Comparison of ENCODE assay signal across 11 cellular contexts in the genomic region with DNA sequence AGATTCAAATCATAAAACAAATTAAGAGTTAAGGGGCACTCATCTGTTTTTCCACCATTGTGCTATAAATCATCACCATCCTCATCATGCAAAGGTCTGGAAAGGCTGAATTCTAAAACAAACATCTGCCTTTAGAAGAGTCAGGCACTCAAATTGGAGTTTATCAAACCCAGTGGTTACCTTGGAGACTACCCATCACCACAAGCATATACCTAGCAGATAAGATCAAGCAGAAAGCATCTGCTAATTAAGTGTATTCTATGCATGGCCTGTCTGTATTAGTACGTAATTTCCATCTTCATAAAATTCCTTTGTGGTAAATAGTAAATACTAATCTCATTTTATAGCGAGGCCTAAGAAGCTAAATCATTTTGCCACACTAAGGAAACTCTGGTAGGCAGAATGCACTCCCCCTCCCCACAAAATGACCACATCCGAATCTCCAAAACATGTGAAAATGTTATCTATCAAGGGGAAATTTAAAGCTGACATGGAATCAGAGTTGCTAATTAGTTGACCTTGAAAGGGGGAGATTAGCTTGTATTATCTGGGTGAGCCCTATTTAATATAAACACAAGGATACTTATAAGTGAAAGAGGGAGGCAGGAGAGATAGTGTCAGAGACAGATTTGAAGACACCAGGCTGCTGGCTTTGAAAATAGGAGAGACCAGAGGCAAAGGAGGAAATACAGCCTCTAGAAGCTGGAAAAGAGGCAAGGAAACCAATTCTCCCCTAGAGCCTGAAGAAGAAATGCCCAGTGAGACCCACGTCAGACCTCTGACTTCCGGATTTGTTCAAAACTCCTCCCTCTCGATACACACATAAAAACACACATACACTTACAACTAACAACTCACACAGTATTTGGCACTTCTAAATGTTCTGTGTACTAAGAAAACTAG. TPM values are rescaled to one million over a fixed set of nuclear protein-coding genes. Genes with fewer than 3 reads are reported as not detected.
A peak's percentile ranks its signal among the peaks of the same experiment; 100 is the strongest.
DNase-seq lines count a peak whose midpoint lies in the region; ATAC-seq, FAIRE-seq and TF ChIP-seq lines count a peak whose summit lies in the region.
"Had no signal": no experiment of that assay in that cellular context is flagged by ENCODE, and none has a peak within 500 bp of the region (broad histone marks: within the 10 kb centered on the region; RNA-seq: fewer than 3 reads in every experiment).

No MANE protein-coding gene starts in this region.

- H3K4me1 ChIP-seq in K562 (replicated peaks in 1 of 2; ENCODE audit: control insufficient read depth in 2 of 2, insufficient read depth in 2 of 2, low read length in 2 of 2), result no peaks in the 10 kb centered on the region; a peak in 2 of 5 replicates

- H3K36me3 ChIP-seq in K562 (ENCODE audit: control insufficient read depth, insufficient read depth, low read length), result peaks cover 11% of the 10 kb centered on the region; the same call in 1 of the 3 replicates
- H3K36me3 ChIP-seq: thoracic aorta had no signal

- no TSS peak for BruUV-seq in K562 (replicated peaks; lab: Mats Ljungman, UMichigan)

- DNase-seq in NCI-H2081 (lab: John Stamatoyannopoulos, UW) (peak; percentile 13 to 25), NCI-H2081 treated with DMSO at 0.1 percent for 48 hours (lab: John Stamatoyannopoulos, UW) (no peak), NCI-H774 (lab: John Stamatoyannopoulos, UW) (peak; percentile 25), K562 (ENCODE audit: extremely low read depth in 1 of 4, low spot score in 3 of 4) (no peak), nephron progenitor cell (no peak), iPS-NIHi11 (ENCODE audit: low spot score) (no peak), Ammon's horn (ENCODE audit: low spot score) (no peak), NCI-H510A treated with DMSO at 0.1 percent for 48 hours (lab: John Stamatoyannopoulos, UW) (no peak)
- DNase-seq: ACHN had no signal

- no peaks in the 10 kb centered on the region for H3K4me1 Mint-ChIP-seq in nephron progenitor cell

- ATAC-seq in K562, result peak; percentile 15; the same call in 1 of the 3 replicates

- H3K4me2 ChIP-seq in K562 (ENCODE audit: insufficient read depth, low read length), result no peak overlapping the region

- H3K4me3 Mint-ChIP-seq in nephron progenitor cell, result no peak overlapping the region

- no peak for TF ChIP-seq EP300 in K562 (IDR thresholded peaks at IDR 0.05; ENCODE audit: low read length)

- H3K79me2 ChIP-seq in K562 (ENCODE audit: control insufficient read depth, insufficient read depth, low read length), result peaks cover 78% of the 10 kb centered on the region

- H3K9me3 Mint-ChIP-seq in nephron progenitor cell, result peaks cover 35% of the 10 kb centered on the region

- peaks cover 10% of the 10 kb centered on the region; the same call in 1 of the 2 replicates for H4K20me1 ChIP-seq in K562 (replicated peaks; ENCODE audit: control insufficient read depth, insufficient read depth, low read length)

- POLR2A ChIA-PET in K562 (lab: Yijun Ruan, JAX), result interaction anchor here (0.6 to 3.6 kb wide), 9 partner anchors 9 to 654 kb away, joined by 3 to 12 read pairs (median 4); partner anchors contain the start of genes ARID4B and GGPS1

- FAIRE-seq in K562 (lab: Jason Lieb, UNC), result no peak

- peak overlapping the region; percentile 52; the same call in 1 of the 3 replicates for H3K27ac ChIP-seq in K562 (ENCODE audit: extremely low read depth, low read depth, low read length)
- H3K27ac ChIP-seq: parathyroid adenoma, thoracic aorta had no signal

- H3K27me3 Mint-ChIP-seq in nephron progenitor cell (ENCODE audit: low read depth, poor library complexity), result no peaks in the 10 kb centered on the region

- CTCF ChIA-PET in K562 (lab: Yijun Ruan, JAX; ENCODE audit: low intra/inter-chr PET ratio), result no interaction called here

- no peaks in the 10 kb centered on the region for H3K9me1 ChIP-seq in K562 (ENCODE audit: control insufficient read depth, insufficient read depth, low read length)

- no peak for TF ChIP-seq CTCF in K562 (IDR thresholded peaks at IDR 0.05 in 2 of 3, conservative IDR thresholded peaks at IDR 0.05 in 1 of 3; ENCODE audit: insufficient read depth in 2 of 3, low read depth in 1 of 3, low read length in 3 of 3)
- TF ChIP-seq CTCF in nephron progenitor cell (IDR thresholded peaks at IDR 0.05), result no peak

- intact Hi-C loops in K562 (cut with micrococcal nuclease), result no loop called here

- H3K27me3 ChIP-seq in K562 (ENCODE audit: control insufficient read depth in 2 of 2, insufficient read depth in 2 of 2, low read length in 2 of 2), result no peaks in the 10 kb centered on the region

- no peak for TF ChIP-seq RAD21 in K562 (CRISPR knock-in tag; conservative IDR thresholded peaks at IDR 0.05 in 1 of 2, IDR thresholded peaks at IDR 0.05 in 1 of 2)

- no peak for TF ChIP-seq POLR2A in K562 (conservative IDR thresholded peaks at IDR 0.05)

- peaks cover 57% of the 10 kb centered on the region for H3K36me3 Mint-ChIP-seq in nephron progenitor cell (ENCODE audit: low read depth)

- 63% methylated on average over 6 of the region's 6 CpGs for WGBS in K562 (ENCODE audit: insufficient coverage, low coverage, missing lambda C conversion rate)

- H3K9me3 ChIP-seq in K562 (replicated peaks; ENCODE audit: control insufficient read depth, insufficient read depth, low read depth, low read length), result no peaks in the 10 kb centered on the region
- H3K9me3 ChIP-seq: thoracic aorta had no signal

- in situ Hi-C loops in K562 (cut with MboI), result no loop called here

- H3K27ac Mint-ChIP-seq in nephron progenitor cell, result peak overlapping the region; percentile 73

- H2AFZ ChIP-seq in K562 (ENCODE audit: low read depth, low read length), result no peak overlapping the region
- H2AFZ ChIP-seq: parathyroid adenoma had no signal

- no peak overlapping the region for H3K4me3 ChIP-seq in K562
- H3K4me3 ChIP-seq: thoracic aorta had no signal

- H3K9ac ChIP-seq in K562 (ENCODE audit: insufficient read depth in 1 of 2, low read depth in 2 of 2, low read length in 2 of 2), result no peak overlapping the region
- H3K9ac ChIP-seq: parathyroid adenoma had no signal

TF ChIP-seq in K562, 482 proteins besides CTCF, POLR2A, EP300 and RAD21 (continues in another document):
- 0 out of 4 replicates have a peak, but pooled peaks of 1 of the 2 experiments have one; percentile 2 for TF ChIP-seq RCOR1 (IDR thresholded peaks at IDR 0.05; ENCODE audit: borderline replicate concordance in 1 of 2, low read depth in 2 of 2, low read length in 2 of 2)
- no peak for TF ChIP-seq POLR3G (IDR thresholded peaks at IDR 0.05; ENCODE audit: extremely low read depth, insufficient read length, insufficient replicate concordance)
- TF ChIP-seq RFX1 (IDR thresholded peaks at IDR 0.05), result peak; percentile 57
- no peak for TF ChIP-seq MEF2A (IDR thresholded peaks at IDR 0.05; ENCODE audit: control insufficient read depth, low read depth, low read length)
- TF ChIP-seq ZNF699 (CRISPR knock-in tag; IDR thresholded peaks at IDR 0.05; ENCODE audit: insufficient replicate concordance), result no peak
- no peak for TF ChIP-seq CHD1 (IDR thresholded peaks at IDR 0.05; ENCODE audit: low read length)

RNA-seq across cellular contexts. Expression of gene ARID4B, which starts 23.2 kb away (rescaled TPM):
- total RNA-seq in K562 (2011; cell fraction: chromatin; rRNA removed; ENCODE audit: low replicate concordance), result 87.6 and 197 TPM in 2 replicates
- 58.9 and 75.1 TPM in 2 replicates for total RNA-seq in K562 (2011; cell fraction: nucleolus; rRNA removed)
- 72.0 and 86.5 TPM in 2 replicates for total RNA-seq in K562 (2011; cell fraction: nucleoplasm; rRNA removed)
- total RNA-seq in K562 (2014; rRNA removed) (23.6 and 37.2 TPM in 2 replicates), K562 (2014; rRNA removed; fragmentation: Illumina TruSeq; extraction: Trizol) (37.9 and 42.9 TPM in 2 replicates), K562 (2015; rRNA removed; fragmentation: Illumina TruSeq; extraction: Trizol) (33.3 and 38.9 TPM in 2 replicates), K562 (2021) (24.2 and 24.4 TPM in 2 replicates)
- polyA plus RNA-seq in K562 (2011; rRNA removed) (12.3 and 17.7 TPM in 2 replicates), K562 (2014; fragmentation: Illumina TruSeq; extraction: Trizol) (16.9 and 18.5 TPM in 2 replicates), K562 (2014; fragmentation: Nextera tagmentation; extraction: Ambion mirVana) (10 to 100 TPM in 1 of 2 experiments, 1 to 10 TPM in 1; 8.4 to 11.8 TPM), K562 (2014; rRNA removed) (13.1 and 14.3 TPM in 2 replicates)
- 2.4 and 4.6 TPM in 2 replicates for polyA plus RNA-seq in K562 (2011; cell fraction: cytosol; rRNA removed)
- polyA plus RNA-seq in K562 (2011; cell fraction: nucleus; rRNA removed), result 22.1 and 25.6 TPM in 2 replicates
- 12.7 and 14.0 TPM in 2 replicates for polyA plus RNA-seq in K562 (2012)
- polyA minus RNA-seq in K562 (2011; rRNA and poly(A)+ RNA removed), result 50.5 and 54.9 TPM in 2 replicates
- 16.7 and 29.3 TPM in 2 replicates for polyA minus RNA-seq in K562 (2011; cell fraction: cytosol; rRNA and poly(A)+ RNA removed)
- 34.6 and 80.0 TPM in 2 replicates for polyA minus RNA-seq in K562 (2011; cell fraction: nucleus; rRNA and poly(A)+ RNA removed)

RNA-seq across cellular contexts. Expression of gene GGPS1, which starts 23.6 kb away (rescaled TPM):
- total RNA-seq in K562 (2011; cell fraction: chromatin; rRNA removed; ENCODE audit: low replicate concordance), result 7.8 and 28.4 TPM in 2 replicates
- total RNA-seq in K562 (2011; cell fraction: nucleolus; rRNA removed), result 5.3 and 8.7 TPM in 2 replicates
- total RNA-seq in K562 (2011; cell fraction: nucleoplasm; rRNA removed), result 15.0 and 24.5 TPM in 2 replicates
- total RNA-seq in K562 (2014; rRNA removed) (18.8 and 29.7 TPM in 2 replicates), K562 (2014; rRNA removed; fragmentation: Illumina TruSeq; extraction: Trizol) (50.3 and 66.8 TPM in 2 replicates), K562 (2015; rRNA removed; fragmentation: Illumina TruSeq; extraction: Trizol) (35.6 and 36.7 TPM in 2 replicates), K562 (2021) (56.3 and 59.1 TPM in 2 replicates)
- polyA plus RNA-seq in K562 (2011; rRNA removed) (79.2 and 98.2 TPM in 2 replicates), K562 (2014; fragmentation: Illumina TruSeq; extraction: Trizol) (70.4 and 72.1 TPM in 2 replicates), K562 (2014; fragmentation: Nextera tagmentation; extraction: Ambion mirVana) (100 to 1,000 TPM in 1 of 2 experiments, 10 to 100 TPM in 1; 97.8 to 104 TPM), K562 (2014; rRNA removed) (45.5 and 47.2 TPM in 2 replicates)
- polyA plus RNA-seq in K562 (2011; cell fraction: cytosol; rRNA removed), result 25.8 and 49.3 TPM in 2 replicates
- 17.2 and 24.5 TPM in 2 replicates for polyA plus RNA-seq in K562 (2011; cell fraction: nucleus; rRNA removed)
- 39.7 and 48.5 TPM in 2 replicates for polyA plus RNA-seq in K562 (2012)
- polyA minus RNA-seq in K562 (2011; rRNA and poly(A)+ RNA removed), result 53.9 and 65.6 TPM in 2 replicates
- 21.8 and 24.4 TPM in 2 replicates for polyA minus RNA-seq in K562 (2011; cell fraction: cytosol; rRNA and poly(A)+ RNA removed)
- polyA minus RNA-seq in K562 (2011; cell fraction: nucleus; rRNA and poly(A)+ RNA removed), result 6.7 and 18.1 TPM in 2 replicates

Comparison
In these comparisons a context has a peak if more than half of its experiments do, and no peak if none do; other contexts are left out.
1. DNase-seq: peak in NCI-H2081 (2 of 2) and NCI-H774 (single experiment); none in NCI-H2081 treated with DMSO at 0.1 percent for 48 hours (single experiment), K562 (0 of 4), nephron progenitor cell (single experiment), iPS-NIHi11 (single experiment), Ammon's horn (single experiment) and NCI-H510A treated with DMSO at 0.1 percent for 48 hours (single experiment).